ENCODE assay signal across 11 cellular contexts in the genomic region with DNA sequence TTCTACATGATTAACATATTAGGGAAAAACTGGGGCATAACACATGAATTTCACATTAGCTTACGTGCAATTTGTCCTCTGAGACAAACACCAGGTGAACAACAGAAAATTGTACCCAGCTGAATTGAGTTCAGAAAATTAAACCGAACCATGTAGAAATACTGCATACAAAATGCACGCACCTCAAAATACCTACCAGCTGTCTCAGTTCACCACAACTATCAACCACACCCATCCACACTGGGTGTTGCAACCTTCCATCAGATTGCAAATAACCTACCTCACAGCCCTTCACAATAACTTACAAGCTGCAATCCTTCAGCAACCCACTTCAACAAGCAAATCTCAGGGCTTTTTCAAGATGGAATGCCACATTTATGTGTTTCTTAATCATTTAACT. TPM values are rescaled to one million over a fixed set of nuclear protein-coding genes. Genes with fewer than 3 reads are reported as not detected.
A peak's percentile ranks its signal among the peaks of the same experiment; 100 is the strongest.
DNase-seq lines count a peak whose midpoint lies in the region; ATAC-seq and TF ChIP-seq lines count a peak whose summit lies in the region.
"Had no signal": no experiment of that assay in that cellular context is flagged by ENCODE, and none has a peak within 500 bp of the region (broad histone marks: within the 10 kb centered on the region; RNA-seq: fewer than 3 reads in every experiment).

No MANE protein-coding gene starts in this region.

- H3K4me1 ChIP-seq in suprapubic skin (no peaks in the 10 kb centered on the region), sigmoid colon (no peaks in the 10 kb centered on the region)
- H3K4me1 ChIP-seq: tibial nerve had no signal

- peak; percentile 4 for DNase-seq in NCI-H2171 treated with DMSO at 0.1 percent for 48 hours (lab: John Stamatoyannopoulos, UW)
- no peak for DNase-seq in NCI-H2171 (lab: John Stamatoyannopoulos, UW)
- DNase-seq in T-helper 22 cell (ENCODE audit: low read depth): peak; percentile 34
- DNase-seq in effector CD8-positive, alpha-beta T cell (lab: John Stamatoyannopoulos, UW): peak; percentile 9
- peak; percentile 17 for DNase-seq in stimulated activated CD8-positive, alpha-beta memory T cell treated with anti-CD3 and anti-CD28 coated beads, Interleukin-4, amount 100 ng/mL, for 24 hours (ENCODE audit: low read depth)
- DNase-seq in suprapubic skin (ENCODE audit: low spot score in 2 of 2): no peak
- no peak for DNase-seq in sigmoid colon
- DNase-seq: HCEC 1CT had no signal

- TF ChIP-seq CTCF in suprapubic skin (IDR thresholded peaks at IDR 0.05) (no peak), sigmoid colon (IDR thresholded peaks at IDR 0.05) (no peak)

- ATAC-seq in GM21576 (IDR thresholded peaks at IDR 0.05; ENCODE audit: unreplicated experiment): no peak

- 74% methylated on average over 3 of the region's 3 CpGs for WGBS in suprapubic skin
- 69 to 75% methylated on average over 3 of the region's 3 CpGs for WGBS in sigmoid colon, 2 donors

- no peaks in the 10 kb centered on the region for H3K9me3 ChIP-seq in suprapubic skin
- no peaks in the 10 kb centered on the region for H3K9me3 ChIP-seq in sigmoid colon

- no peak overlapping the region for H3K4me3 ChIP-seq in suprapubic skin
- H3K4me3 ChIP-seq in sigmoid colon: no peak overlapping the region
- H3K4me3 ChIP-seq: tibial nerve had no signal

- peaks cover 3% of the 10 kb centered on the region for H3K36me3 ChIP-seq in suprapubic skin
- peaks cover 0 to 5% (median 0%) of the 10 kb centered on the region in 4 donors for H3K36me3 ChIP-seq in sigmoid colon

- TF ChIP-seq EP300 in suprapubic skin (IDR thresholded peaks at IDR 0.05): no peak
- TF ChIP-seq EP300 in sigmoid colon (IDR thresholded peaks at IDR 0.05): no peak

- TF ChIP-seq POLR2A in suprapubic skin (IDR thresholded peaks at IDR 0.05) (no peak), sigmoid colon (IDR thresholded peaks at IDR 0.05) (no peak)

- H3K27me3 ChIP-seq in suprapubic skin: no peaks in the 10 kb centered on the region
- no peaks in the 10 kb centered on the region for H3K27me3 ChIP-seq in sigmoid colon
- H3K27me3 ChIP-seq: tibial nerve had no signal

- H3K27ac ChIP-seq in suprapubic skin (no peak overlapping the region), sigmoid colon (no peak overlapping the region)
- H3K27ac ChIP-seq: 22Rv1 had no signal

- intact Hi-C loops in sigmoid colon (cut with DNase I): no loop called here

RNA-seq across cellular contexts. Expression of a gene that starts 55.9 kb away (rescaled TPM):
- total RNA-seq in suprapubic skin (10 to 100 TPM; 34.0 to 45.4 (median 40.4) TPM), sigmoid colon (10 to 100 TPM; 39.4 to 61.0 (median 52.7) TPM)
- polyA plus RNA-seq in sigmoid colon: 10 to 100 TPM; 12.5 to 29.0 (median 19.8) TPM

RNA-seq across cellular contexts. Expression of a gene that starts 56.0 kb away (rescaled TPM):
- total RNA-seq in suprapubic skin (10 to 100 TPM; 22.9 to 42.7 (median 30.3) TPM), sigmoid colon (10 to 100 TPM; 35.5 to 53.8 (median 43.4) TPM)
- polyA plus RNA-seq in sigmoid colon: 10 to 100 TPM; 28.3 to 44.4 (median 38.8) TPM

Comparison
In these comparisons a context has a peak if more than half of its experiments do, and no peak if none do; other contexts are left out.
1. DNase-seq: peak in NCI-H2171 treated with DMSO at 0.1 percent for 48 hours (single experiment), T-helper 22 cell (single experiment), effector CD8-positive, alpha-beta T cell (single experiment) and stimulated activated CD8-positive, alpha-beta memory T cell treated with anti-CD3 and anti-CD28 coated beads, Interleukin-4, amount 100 ng/mL, for 24 hours (single experiment); none in NCI-H2171 (single experiment), suprapubic skin (0 of 2) and sigmoid colon (single experiment).